Comparison of ENCODE assay signal across 8 cellular contexts in the genomic region with DNA sequence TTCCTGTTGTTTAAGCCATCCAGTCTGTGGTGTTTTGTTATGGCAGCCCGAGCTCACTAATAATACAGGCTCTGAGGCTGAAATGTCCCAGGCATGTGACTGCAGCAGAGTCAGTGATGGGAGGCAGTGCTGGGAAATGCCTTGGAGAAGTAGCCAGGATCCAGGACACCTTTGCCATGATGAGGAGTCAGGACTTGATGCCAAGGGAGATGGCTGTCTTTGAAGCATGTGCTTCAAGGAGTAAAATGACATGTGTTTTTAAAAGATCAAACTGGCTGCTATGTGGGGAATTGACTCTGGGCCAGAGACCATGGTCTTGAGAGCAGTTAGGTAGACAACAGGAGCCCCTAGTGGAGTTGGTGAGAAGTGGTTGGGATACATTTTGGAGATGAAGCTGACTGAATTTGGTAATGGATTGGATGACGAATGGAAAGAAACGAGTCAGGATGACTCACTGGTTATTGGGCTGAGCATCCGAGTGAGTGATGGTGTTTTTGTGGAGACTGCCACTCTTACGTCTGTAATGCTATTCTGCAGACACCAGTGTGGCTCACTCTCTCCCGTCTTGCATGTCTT.
DNase-seq lines count a peak whose midpoint lies in the region; TF ChIP-seq lines count a peak whose summit lies in the region.

No MANE protein-coding gene starts in this region.

- H3K56ac ChIP-seq in mesendoderm (ENCODE audit: low read length), result no peak overlapping the region

- WGBS in adrenal gland, 4 donors, result 26 to 44% (median 37%) methylated on average over 5 to 6 of the region's 6 CpGs
- no CpG with 5 or more reads among the region's 6 CpGs for WGBS in mesendoderm (ENCODE audit: extremely low coverage, insufficient coverage, low lambda C conversion rate)

- no peaks in the 10 kb centered on the region for H3K79me2 ChIP-seq in mesendoderm (ENCODE audit: control insufficient read depth, insufficient read depth, low read length)

- TF ChIP-seq CTCF in GM20000 (IDR thresholded peaks at IDR 0.05; ENCODE audit: extremely low read depth, missing control alignments) (no peak), adrenal gland (IDR thresholded peaks at IDR 0.05) (peak; percentile 25 to 59 (median 49)), coronary artery (IDR thresholded peaks at IDR 0.05) (no peak)

- H3K4me1 ChIP-seq in adrenal gland (replicated peaks in 1 of 2), result no peaks in the 10 kb centered on the region
- H3K4me1 ChIP-seq in mesendoderm (ENCODE audit: control insufficient read depth, low read depth, low read length), result no peaks in the 10 kb centered on the region

- H3K9ac ChIP-seq in mesendoderm (ENCODE audit: low read length), result no peak overlapping the region

- no peaks in the 10 kb centered on the region for H3K9me3 ChIP-seq in adrenal gland (replicated peaks in 1 of 3)

- no peaks in the 10 kb centered on the region for H3K36me3 ChIP-seq in adrenal gland (replicated peaks in 1 of 2)
- H3K36me3 ChIP-seq in mesendoderm (ENCODE audit: control insufficient read depth, insufficient read depth, low read length), result no peaks in the 10 kb centered on the region

- no peaks in the 10 kb centered on the region for H3K27me3 ChIP-seq in adrenal gland
- no peaks in the 10 kb centered on the region for H3K27me3 ChIP-seq in mesendoderm (ENCODE audit: insufficient read depth, low read length, poor library complexity)

- H3K4me3 ChIP-seq in adrenal gland (no peak overlapping the region), mesendoderm (ENCODE audit: low read length) (no peak overlapping the region), coronary artery (no peak overlapping the region)

- H3K23ac ChIP-seq in mesendoderm (ENCODE audit: low read length), result no peak overlapping the region

- H2BK15ac ChIP-seq in mesendoderm (replicated peaks; ENCODE audit: low read depth), result no peak overlapping the region

- no peak overlapping the region for H3K18ac ChIP-seq in mesendoderm (ENCODE audit: low read length)

- peak; percentile 87 for DNase-seq in ELR (ENCODE audit: low read depth)
- peak; percentile 6 for DNase-seq in GM20000 (ENCODE audit: low spot score)
- peak; percentile 30 for DNase-seq in NCI-H2029 (lab: John Stamatoyannopoulos, UW)
- peak; percentile 45 to 79 (median 57) for DNase-seq in adrenal gland
- DNase-seq in mesendoderm, result peak; percentile 90
- no peak for DNase-seq in posterior cingulate gyrus
- DNase-seq in coronary artery (ENCODE audit: low spot score), result no peak
- no peak for DNase-seq in NCI-H510A (lab: John Stamatoyannopoulos, UW)

- H4K5ac ChIP-seq in mesendoderm (ENCODE audit: low read length), result no peak overlapping the region

- no peak for TF ChIP-seq POLR2A in adrenal gland (IDR thresholded peaks at IDR 0.05)

- no peak overlapping the region for H4K8ac ChIP-seq in mesendoderm (ENCODE audit: low read depth, low read length)

- peak overlapping the region in 2 of 5 donors; percentile 7 to 36 for H3K27ac ChIP-seq in adrenal gland
- H3K27ac ChIP-seq in mesendoderm (ENCODE audit: low read depth, low read length), result no peak overlapping the region
- H3K27ac ChIP-seq in coronary artery, result no peak overlapping the region

- no peak overlapping the region for H2AK5ac ChIP-seq in mesendoderm (ENCODE audit: low read length)

- H3K4ac ChIP-seq in mesendoderm (ENCODE audit: low read depth, low read length), result no peak overlapping the region

- H2BK120ac ChIP-seq in mesendoderm (ENCODE audit: low read depth, low read length), result no peak overlapping the region

- H2BK5ac ChIP-seq in mesendoderm (ENCODE audit: low read length), result no peak overlapping the region

- no peaks in the 10 kb centered on the region for H3K79me1 ChIP-seq in mesendoderm (ENCODE audit: low read length)

- intact Hi-C loops in adrenal gland (cut with DNase I) (no loop called here), posterior cingulate gyrus (cut with DNase I) (no loop called here)

- H3K4me2 ChIP-seq in mesendoderm (ENCODE audit: low read length), result no peak overlapping the region

Comparison
In these comparisons a context has a peak if more than half of its experiments do, and no peak if none do; other contexts are left out.
1. DNase-seq: peak in ELR (single experiment), GM20000 (single experiment), NCI-H2029 (single experiment), adrenal gland (7 of 7) and mesendoderm (single experiment); none in posterior cingulate gyrus (0 of 10), coronary artery (single experiment) and NCI-H510A (single experiment).
2. CTCF ChIP-seq: peak in adrenal gland (6 of 6); none in GM20000 (single experiment) and coronary artery (single experiment).